ENCODE assay signal across 12 cellular contexts in the genomic region with DNA sequence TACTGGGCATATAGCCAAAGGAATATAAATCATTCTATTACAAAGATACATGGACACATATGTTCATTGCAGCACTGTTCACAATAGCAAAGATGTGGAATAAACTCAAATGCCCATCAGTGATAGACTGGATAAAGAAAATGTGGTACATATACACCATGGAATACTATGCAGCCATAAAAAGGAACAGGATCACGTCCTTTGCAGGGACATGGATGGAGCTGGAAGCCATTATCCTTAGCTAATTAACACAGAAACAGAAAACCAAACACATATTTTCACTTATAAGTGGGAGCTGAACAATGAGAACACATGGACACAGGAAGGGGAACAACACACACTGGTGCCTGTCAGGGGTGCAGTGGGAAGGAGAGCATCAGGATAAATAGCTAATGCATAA. TPM values are rescaled to one million over a fixed set of nuclear protein-coding genes. Genes with fewer than 3 reads are reported as not detected.
"Had no signal": no experiment of that assay in that cellular context is flagged by ENCODE, and none has a peak within 500 bp of the region (broad histone marks: within the 10 kb centered on the region; RNA-seq: fewer than 3 reads in every experiment).

No MANE protein-coding gene starts in this region.

RNA-seq across cellular contexts. Expression of a gene that starts 30.6 kb away (rescaled TPM):
- total RNA-seq: activated naive CD8-positive, alpha-beta T cell treated with anti-CD3 and anti-CD28 coated beads, Interleukin-2, amount 10 ng/mL, durations not matched to agents 7 days and 5 days; activated T-helper 1 cell treated with anti-CD3 and anti-CD28 coated beads, Interleukin-12 subunit alpha, Interleukin-12 subunit beta, Interleukin-2, Interleukin-4 antibody, amounts not matched to agents 30 ng/mL and 10 ng/mL and 1 ng/mL, durations not matched to agents 14 hours and 24 hours and 36 hours; activated T-helper 2 cell treated with anti-CD3 and anti-CD28 coated beads, Interferon-gamma antibody, Interleukin-2, Interleukin-4, amounts not matched to agents 10 μg/mL and 5 μg/mL and 100 μg/mL, durations not matched to agents 14 hours and 24 hours and 36 hours; ascending aorta; bronchial epithelial cell had no signal

RNA-seq across cellular contexts. Expression of a gene that starts 59.6 kb away (rescaled TPM):
- total RNA-seq: activated naive CD4-positive, alpha-beta T cell treated with anti-CD3 and anti-CD28 coated beads for 36 hours; activated naive CD4-positive, alpha-beta T cell treated with anti-CD3 and anti-CD28 coated beads, Interleukin-2, amount 50 U/mL, for 72 hours; activated naive CD8-positive, alpha-beta T cell treated with anti-CD3 and anti-CD28 coated beads for 36 hours; activated naive CD8-positive, alpha-beta T cell treated with anti-CD3 and anti-CD28 coated beads, Interleukin-2, amount 10 ng/mL, durations not matched to agents 7 days and 5 days; activated T-cell treated with anti-CD3 and anti-CD28 coated beads, Interleukin-2, amount 50 U/mL, for 4 hours; activated T-helper 1 cell treated with anti-CD3 and anti-CD28 coated beads, Interleukin-12 subunit alpha, Interleukin-12 subunit beta, Interleukin-2, Interleukin-4 antibody, amounts not matched to agents 30 ng/mL and 10 ng/mL and 1 ng/mL, durations not matched to agents 14 hours and 24 hours and 36 hours; activated T-helper 17 cell treated with anti-CD3 and anti-CD28 coated beads, Interleukin-2, amount 50 U/mL, for 72 hours; activated T-helper 2 cell treated with anti-CD3 and anti-CD28 coated beads, Interferon-gamma antibody, Interleukin-2, Interleukin-4, amounts not matched to agents 10 μg/mL and 5 μg/mL and 100 μg/mL, durations not matched to agents 14 hours and 24 hours and 36 hours; ascending aorta; bronchial epithelial cell; cerebellum had no signal
- polyA plus RNA-seq: cardiac muscle cell had no signal
